Comparison of ENCODE assay signal across 1 cellular context in the genomic region with DNA sequence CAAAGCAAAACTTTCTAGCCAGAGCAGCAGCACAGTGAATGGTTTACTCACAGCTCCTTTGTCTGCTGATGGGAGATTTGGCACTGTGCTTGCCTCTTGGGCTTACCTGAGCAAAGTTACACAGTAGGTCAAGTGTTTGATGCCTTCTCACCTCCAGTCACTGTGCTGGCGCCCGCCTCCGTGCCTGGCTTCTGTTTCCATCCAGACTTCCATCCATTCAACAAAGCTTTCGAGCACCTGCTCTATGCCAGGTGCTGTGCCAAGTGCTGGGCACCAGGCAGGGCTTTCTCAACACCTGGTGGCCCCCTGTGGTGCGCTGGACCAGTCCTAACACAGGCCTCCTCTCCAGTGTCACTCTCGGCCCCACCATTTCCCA.
TF ChIP-seq lines count a peak whose summit lies in the region.

No MANE protein-coding gene starts in this region.

TF ChIP-seq in HepG2, 621 proteins besides CTCF, POLR2A, EP300 and RAD21 (continued from another document):
- TF ChIP-seq, protein P1, sequence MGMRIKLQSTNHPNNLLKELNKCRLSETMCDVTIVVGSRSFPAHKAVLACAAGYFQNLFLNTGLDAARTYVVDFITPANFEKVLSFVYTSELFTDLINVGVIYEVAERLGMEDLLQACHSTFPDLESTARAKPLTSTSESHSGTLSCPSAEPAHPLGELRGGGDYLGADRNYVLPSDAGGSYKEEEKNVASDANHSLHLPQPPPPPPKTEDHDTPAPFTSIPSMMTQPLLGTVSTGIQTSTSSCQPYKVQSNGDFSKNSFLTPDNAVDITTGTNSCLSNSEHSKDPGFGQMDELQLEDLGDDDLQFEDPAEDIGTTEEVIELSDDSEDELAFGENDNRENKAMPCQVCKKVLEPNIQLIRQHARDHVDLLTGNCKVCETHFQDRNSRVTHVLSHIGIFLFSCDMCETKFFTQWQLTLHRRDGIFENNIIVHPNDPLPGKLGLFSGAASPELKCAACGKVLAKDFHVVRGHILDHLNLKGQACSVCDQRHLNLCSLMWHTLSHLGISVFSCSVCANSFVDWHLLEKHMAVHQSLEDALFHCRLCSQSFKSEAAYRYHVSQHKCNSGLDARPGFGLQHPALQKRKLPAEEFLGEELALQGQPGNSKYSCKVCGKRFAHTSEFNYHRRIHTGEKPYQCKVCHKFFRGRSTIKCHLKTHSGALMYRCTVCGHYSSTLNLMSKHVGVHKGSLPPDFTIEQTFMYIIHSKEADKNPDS (CRISPR knock-in tag; IDR thresholded peaks at IDR 0.05): no peak
- no peak for TF ChIP-seq ZNF274 (CRISPR knock-in tag; IDR thresholded peaks at IDR 0.05)
- no peak for TF ChIP-seq NR2F2 (IDR thresholded peaks at IDR 0.05; ENCODE audit: borderline replicate concordance, low read depth)
- TF ChIP-seq ZNF337 (CRISPR knock-in tag; IDR thresholded peaks at IDR 0.05; ENCODE audit: borderline replicate concordance, low read depth): no peak
- TF ChIP-seq, protein P2, sequence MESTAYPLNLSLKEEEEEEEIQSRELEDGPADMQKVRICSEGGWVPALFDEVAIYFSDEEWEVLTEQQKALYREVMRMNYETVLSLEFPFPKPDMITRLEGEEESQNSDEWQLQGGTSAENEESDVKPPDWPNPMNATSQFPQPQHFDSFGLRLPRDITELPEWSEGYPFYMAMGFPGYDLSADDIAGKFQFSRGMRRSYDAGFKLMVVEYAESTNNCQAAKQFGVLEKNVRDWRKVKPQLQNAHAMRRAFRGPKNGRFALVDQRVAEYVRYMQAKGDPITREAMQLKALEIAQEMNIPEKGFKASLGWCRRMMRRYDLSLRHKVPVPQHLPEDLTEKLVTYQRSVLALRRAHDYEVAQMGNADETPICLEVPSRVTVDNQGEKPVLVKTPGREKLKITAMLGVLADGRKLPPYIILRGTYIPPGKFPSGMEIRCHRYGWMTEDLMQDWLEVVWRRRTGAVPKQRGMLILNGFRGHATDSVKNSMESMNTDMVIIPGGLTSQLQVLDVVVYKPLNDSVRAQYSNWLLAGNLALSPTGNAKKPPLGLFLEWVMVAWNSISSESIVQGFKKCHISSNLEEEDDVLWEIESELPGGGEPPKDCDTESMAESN (CRISPR knock-in tag; conservative IDR thresholded peaks at IDR 0.05): no peak
- TF ChIP-seq SMAD3 (CRISPR knock-in tag; IDR thresholded peaks at IDR 0.05): no peak
- TF ChIP-seq SOX6 (IDR thresholded peaks at IDR 0.05): no peak
- TF ChIP-seq SOX6 (CRISPR knock-in tag; IDR thresholded peaks at IDR 0.05): no peak
- no peak for TF ChIP-seq PAF1 (CRISPR knock-in tag; IDR thresholded peaks at IDR 0.05)
- no peak for TF ChIP-seq SIN3A (IDR thresholded peaks at IDR 0.05; ENCODE audit: borderline replicate concordance, low read depth, low read length)
